Comparison of ENCODE assay signal across 19 cellular contexts in genomic region chr4:69754926-69755580, GRCh38.
"Had no signal": no experiment of that assay in that cellular context is flagged by ENCODE, and none has a peak within 500 bp of the region (broad histone marks: within the 10 kb centered on the region; RNA-seq: fewer than 3 reads in every experiment).

No MANE protein-coding gene starts in this region.

- DNase-seq: activated B cell treated with CpG ODN at 0.5 μM for 24 hours; activated CD4-positive, alpha-beta T cell treated with anti-CD3 and anti-CD28 coated beads, Interleukin-2, amount 10 ng/mL, durations not matched to agents 7 days and 5 days; activated naive CD8-positive, alpha-beta T cell treated with anti-CD3 and anti-CD28 coated beads for 36 hours; activated T-cell treated with anti-CD3 and anti-CD28 coated beads for 4 hours; anterior cingulate cortex; dorsolateral prefrontal cortex; glutamatergic neuron; immature natural killer cell; left cardiac atrium; mammary epithelial cell; posterior cingulate gyrus; stimulated activated CD4-positive, alpha-beta T cell treated with anti-CD3 and anti-CD28 coated beads, Interleukin-2, amount 100 ng/mL, for 24 hours; stimulated activated naive B cell treated with anti-CD40 and anti-IgM and Interleukin-4, amounts not matched to agents 10 μg/mL and 1 μg/mL and 100 μg/mL, for 72 hours; substantia nigra; T-helper 17 cell had no signal

- H3K9me3 ChIP-seq: breast epithelium had no signal

- FAIRE-seq: TTC549 had no signal

- H3K27ac Mint-ChIP-seq: activated B cell treated with CpG ODN at 0.5 μM for 24 hours; activated CD4-positive, alpha-beta T cell treated with anti-CD3 and anti-CD28 coated beads, Interleukin-2, amount 10 ng/mL, durations not matched to agents 7 days and 5 days; activated naive CD8-positive, alpha-beta T cell treated with anti-CD3 and anti-CD28 coated beads for 36 hours; stimulated activated naive B cell treated with anti-CD40 and anti-IgM and Interleukin-4, amounts not matched to agents 10 μg/mL and 1 μg/mL and 100 μg/mL, for 72 hours; T-helper 17 cell had no signal

- H3K4me3 ChIP-seq: breast epithelium, dorsolateral prefrontal cortex had no signal

- H3K27ac ChIP-seq: breast epithelium, dorsolateral prefrontal cortex had no signal

- H3K4me1 Mint-ChIP-seq: activated B cell treated with CpG ODN at 0.5 μM for 24 hours; stimulated activated naive B cell treated with anti-CD40 and anti-IgM and Interleukin-4, amounts not matched to agents 10 μg/mL and 1 μg/mL and 100 μg/mL, for 72 hours had no signal

- ATAC-seq: esophagus mucosa; left cardiac atrium; sciatic nerve; stimulated activated naive B cell treated with anti-CD40 and anti-IgM and Interleukin-4, amounts not matched to agents 10 μg/mL and 1 μg/mL and 100 μg/mL, for 72 hours; T-helper 17 cell had no signal

- H3K4me3 Mint-ChIP-seq: activated B cell treated with CpG ODN at 0.5 μM for 24 hours; activated CD4-positive, alpha-beta T cell treated with anti-CD3 and anti-CD28 coated beads, Interleukin-2, amount 10 ng/mL, durations not matched to agents 7 days and 5 days; activated naive CD8-positive, alpha-beta T cell treated with anti-CD3 and anti-CD28 coated beads for 36 hours; immature natural killer cell; stimulated activated naive B cell treated with anti-CD40 and anti-IgM and Interleukin-4, amounts not matched to agents 10 μg/mL and 1 μg/mL and 100 μg/mL, for 72 hours; T-helper 17 cell had no signal

- H3K9me3 Mint-ChIP-seq: activated B cell treated with CpG ODN at 0.5 μM for 24 hours, immature natural killer cell had no signal

- H3K36me3 Mint-ChIP-seq: stimulated activated naive B cell treated with anti-CD40 and anti-IgM and Interleukin-4, amounts not matched to agents 10 μg/mL and 1 μg/mL and 100 μg/mL, for 72 hours had no signal

- H3K36me3 ChIP-seq: breast epithelium had no signal

- H3K4me1 ChIP-seq: breast epithelium had no signal

- H3K27me3 Mint-ChIP-seq: activated B cell treated with CpG ODN at 0.5 μM for 24 hours; activated CD4-positive, alpha-beta T cell treated with anti-CD3 and anti-CD28 coated beads, Interleukin-2, amount 10 ng/mL, durations not matched to agents 7 days and 5 days; activated naive CD8-positive, alpha-beta T cell treated with anti-CD3 and anti-CD28 coated beads for 36 hours; stimulated activated naive B cell treated with anti-CD40 and anti-IgM and Interleukin-4, amounts not matched to agents 10 μg/mL and 1 μg/mL and 100 μg/mL, for 72 hours; T-helper 17 cell had no signal
